In genomic region chr12:46186088-46186487, GRCh38 we compare ENCODE assay signal across 18 cellular contexts.
DNase-seq lines count a peak whose midpoint lies in the region; ATAC-seq, FAIRE-seq and TF ChIP-seq lines count a peak whose summit lies in the region.
"Had no signal": no experiment of that assay in that cellular context is flagged by ENCODE, and none has a peak within 500 bp of the region (broad histone marks: within the 10 kb centered on the region; RNA-seq: fewer than 3 reads in every experiment).

No MANE protein-coding gene starts in this region.

- peaks cover 0 to 2% of the 10 kb centered on the region in 2 donors for H3K9me3 Mint-ChIP-seq in natural killer cell
- no peaks in the 10 kb centered on the region for H3K9me3 Mint-ChIP-seq in natural killer cell treated with Interleukin-12 subunit alpha and Interleukin-12 subunit beta and Interleukin-15 and Interleukin-18, amount 100 ng/mL, for 72 hours
- no peaks in the 10 kb centered on the region for H3K9me3 Mint-ChIP-seq in activated T-helper 17 cell treated with anti-CD3 and anti-CD28 coated beads, Interleukin-2, amount 50 U/mL, for 72 hours
- peaks cover 0 to 2% (median 0%) of the 10 kb centered on the region in 7 donors for H3K9me3 Mint-ChIP-seq in naive B cell

- no peaks in the 10 kb centered on the region for H3K27me3 ChIP-seq in effector memory CD4-positive, alpha-beta T cell (replicated peaks; ENCODE audit: control insufficient read depth, insufficient read depth, low read length, poor library complexity, severe bottlenecking)

- H3K4me1 ChIP-seq in effector memory CD4-positive, alpha-beta T cell (ENCODE audit: control insufficient read depth, insufficient read depth, low read length, poor library complexity, severe bottlenecking): no peaks in the 10 kb centered on the region

- intact Hi-C loops in natural killer cell (cut with micrococcal nuclease): no loop called here

- no peaks in the 10 kb centered on the region for H3K9me3 ChIP-seq in effector memory CD4-positive, alpha-beta T cell (ENCODE audit: control insufficient read depth, low read length)

- no peak for ATAC-seq in natural killer cell
- ATAC-seq in natural killer cell treated with Interleukin-12 subunit alpha and Interleukin-12 subunit beta and Interleukin-15 and Interleukin-18, amount 100 ng/mL, for 72 hours: no peak
- no peak for ATAC-seq in activated T-helper 17 cell treated with anti-CD3 and anti-CD28 coated beads, Interleukin-2, amount 50 U/mL, for 72 hours (replicated peaks)
- ATAC-seq in naive B cell (ENCODE audit: low read depth in 2 of 2): no peak
- ATAC-seq: PC-3 had no signal

- H3K4me3 Mint-ChIP-seq in natural killer cell: no peak overlapping the region
- no peak overlapping the region for H3K4me3 Mint-ChIP-seq in natural killer cell treated with Interleukin-12 subunit alpha and Interleukin-12 subunit beta and Interleukin-15 and Interleukin-18, amount 100 ng/mL, for 72 hours
- H3K4me3 Mint-ChIP-seq in activated T-helper 17 cell treated with anti-CD3 and anti-CD28 coated beads, Interleukin-2, amount 50 U/mL, for 72 hours: no peak overlapping the region
- peak overlapping the region in 5 of 8 donors; percentile 16 to 50 (median 40) for H3K4me3 Mint-ChIP-seq in naive B cell
- H3K4me3 Mint-ChIP-seq: HFFc6 had no signal

- DNase-seq in natural killer cell (no peak), naive B cell (no peak), GM12892 (ENCODE audit: insufficient read length) (no peak)
- no peak for DNase-seq in natural killer cell treated with Interleukin-12 subunit alpha and Interleukin-12 subunit beta and Interleukin-15 and Interleukin-18, amount 100 ng/mL, for 72 hours (ENCODE audit: low spot score)
- DNase-seq in stimulated activated CD4-positive, alpha-beta T cell treated with anti-CD3 and anti-CD28 coated beads, Interleukin-2, amount 100 ng/mL, for 48 hours: no peak
- no peak for DNase-seq in effector memory CD4-positive, alpha-beta T cell
- DNase-seq: C1 segment of cervical spinal cord, DMS79, HFFc6, NCI-H1048, NCI-H1436, NCI-H1930, NCI-H345, NCI-H524 treated with DMSO at 0.1 percent for 48 hours, PC-3, RPMI8226, SIG-M5 had no signal

- TF ChIP-seq CTCF in natural killer cell (IDR thresholded peaks at IDR 0.05): no peak

- no peak for TF ChIP-seq POLR2A in GM12892 (IDR thresholded peaks at IDR 0.05; ENCODE audit: low read depth, low read length)

- H3K4me1 Mint-ChIP-seq in natural killer cell (peaks cover 25 to 35% of the 10 kb centered on the region in 2 donors), naive B cell (peaks cover 55 to 92% (median 66%) of the 10 kb centered on the region in 3 donors)
- peaks cover 0 to 26% of the 10 kb centered on the region in 2 donors for H3K4me1 Mint-ChIP-seq in natural killer cell treated with Interleukin-12 subunit alpha and Interleukin-12 subunit beta and Interleukin-15 and Interleukin-18, amount 100 ng/mL, for 72 hours (ENCODE audit: low read depth in 2 of 2)
- H3K4me1 Mint-ChIP-seq in activated T-helper 17 cell treated with anti-CD3 and anti-CD28 coated beads, Interleukin-2, amount 50 U/mL, for 72 hours: no peaks in the 10 kb centered on the region

- H3K27ac ChIP-seq in effector memory CD4-positive, alpha-beta T cell (ENCODE audit: insufficient read depth, low read length, poor library complexity, severe bottlenecking): no peak overlapping the region

- peak overlapping the region; percentile 48 to 72 for H3K27ac Mint-ChIP-seq in natural killer cell
- H3K27ac Mint-ChIP-seq in natural killer cell treated with Interleukin-12 subunit alpha and Interleukin-12 subunit beta and Interleukin-15 and Interleukin-18, amount 100 ng/mL, for 72 hours: no peak overlapping the region
- H3K27ac Mint-ChIP-seq in activated T-helper 17 cell treated with anti-CD3 and anti-CD28 coated beads, Interleukin-2, amount 50 U/mL, for 72 hours: peak overlapping the region; percentile 76
- H3K27ac Mint-ChIP-seq in naive B cell: peak overlapping the region; percentile 15 to 94 (median 82)
- H3K27ac Mint-ChIP-seq: HFFc6 had no signal

- H3K4me3 ChIP-seq in effector memory CD4-positive, alpha-beta T cell (ENCODE audit: insufficient read depth, low read depth, low read length, poor library complexity, severe bottlenecking): no peak overlapping the region

- no peak for FAIRE-seq in GM12892 (lab: Jason Lieb, UNC)

- peaks cover 26% of the 10 kb centered on the region for H3K36me3 ChIP-seq in effector memory CD4-positive, alpha-beta T cell (ENCODE audit: control insufficient read depth, insufficient read depth, low read length)

- H3K36me3 Mint-ChIP-seq in natural killer cell (peaks cover 5% of the 10 kb centered on the region), naive B cell (peaks cover 3 to 24% of the 10 kb centered on the region in 2 donors)
- peaks cover 10% of the 10 kb centered on the region for H3K36me3 Mint-ChIP-seq in natural killer cell treated with Interleukin-12 subunit alpha and Interleukin-12 subunit beta and Interleukin-15 and Interleukin-18, amount 100 ng/mL, for 72 hours
- peaks cover 88% of the 10 kb centered on the region for H3K36me3 Mint-ChIP-seq in activated T-helper 17 cell treated with anti-CD3 and anti-CD28 coated beads, Interleukin-2, amount 50 U/mL, for 72 hours (ENCODE audit: low read depth)

- H3K27me3 Mint-ChIP-seq in natural killer cell (ENCODE audit: low read depth in 2 of 2) (no peaks in the 10 kb centered on the region), naive B cell (no peaks in the 10 kb centered on the region)
- no peaks in the 10 kb centered on the region for H3K27me3 Mint-ChIP-seq in natural killer cell treated with Interleukin-12 subunit alpha and Interleukin-12 subunit beta and Interleukin-15 and Interleukin-18, amount 100 ng/mL, for 72 hours
- no peaks in the 10 kb centered on the region for H3K27me3 Mint-ChIP-seq in activated T-helper 17 cell treated with anti-CD3 and anti-CD28 coated beads, Interleukin-2, amount 50 U/mL, for 72 hours

Comparison
In these comparisons a context has a peak if more than half of its experiments do, and no peak if none do; other contexts are left out.
1. H3K27ac Mint-ChIP-seq: peak in natural killer cell (2 of 2), activated T-helper 17 cell treated with anti-CD3 and anti-CD28 coated beads, Interleukin-2, amount 50 U/mL, for 72 hours (single experiment) and naive B cell (6 of 6); none in natural killer cell treated with Interleukin-12 subunit alpha and Interleukin-12 subunit beta and Interleukin-15 and Interleukin-18, amount 100 ng/mL, for 72 hours (0 of 2).
2. H3K4me3 Mint-ChIP-seq: peak in naive B cell (5 of 8); none in natural killer cell (single experiment), natural killer cell treated with Interleukin-12 subunit alpha and Interleukin-12 subunit beta and Interleukin-15 and Interleukin-18, amount 100 ng/mL, for 72 hours (single experiment) and activated T-helper 17 cell treated with anti-CD3 and anti-CD28 coated beads, Interleukin-2, amount 50 U/mL, for 72 hours (single experiment).